In genomic region chr3:134229038-134229437, GRCh38 we compare ENCODE assay signal across 14 cellular contexts. TPM values are rescaled to one million over a fixed set of nuclear protein-coding genes. Genes with fewer than 3 reads are reported as not detected.
DNase-seq lines count a peak whose midpoint lies in the region; ATAC-seq, FAIRE-seq and TF ChIP-seq lines count a peak whose summit lies in the region.
"Had no signal": no experiment of that assay in that cellular context is flagged by ENCODE, and none has a peak within 500 bp of the region (broad histone marks: within the 10 kb centered on the region; RNA-seq: fewer than 3 reads in every experiment).

No MANE protein-coding gene starts in this region.

- no peak for DNase-seq in activated naive CD4-positive, alpha-beta T cell treated with anti-CD3 and anti-CD28 coated beads, Interleukin-2, amount 50 U/mL, for 72 hours (ENCODE audit: low spot score in 2 of 2)
- DNase-seq in H1 (ENCODE audit: low read depth in 1 of 2, low spot score in 2 of 2) (no peak), trophoblast cell (no peak), GM20000 (ENCODE audit: low spot score) (no peak), mucosa of gallbladder (ENCODE audit: low spot score) (no peak)
- DNase-seq: DMS53, GF-D8 had no signal

- H4K20me1 ChIP-seq in H1 (replicated peaks in 1 of 2; ENCODE audit: control insufficient read depth in 1 of 2, insufficient read depth in 2 of 2, low read length in 2 of 2) = peaks cover 3 to 12% of the 10 kb centered on the region in 2 experiments

- 30% methylated on average over 5 of the region's 8 CpGs; no CpG with 5 or more reads in 1 of the 2 experiments for WGBS in H1 (ENCODE audit: extremely low coverage in 1 of 2, insufficient coverage in 1 of 2, insufficient read length in 1 of 2, insufficient replicate concordance in 2 of 2, low coverage in 1 of 2, low lambda C conversion rate in 2 of 2, missing lambda C conversion rate in 1 of 2), 2 experiments
- WGBS in trophoblast cell (ENCODE audit: extremely low coverage, insufficient coverage, insufficient read length) = no CpG with 5 or more reads among the region's 8 CpGs

- H3K18ac ChIP-seq in H1 (ENCODE audit: extremely low read depth, low read length) = no peak overlapping the region
- H3K18ac ChIP-seq in trophoblast cell (ENCODE audit: low read length) = no peak overlapping the region

- no peaks in the 10 kb centered on the region for H3K27me3 Mint-ChIP-seq in activated naive CD4-positive, alpha-beta T cell treated with anti-CD3 and anti-CD28 coated beads, Interleukin-2, amount 50 U/mL, for 24 hours

- H4K8ac ChIP-seq in H1 (ENCODE audit: extremely low read depth, insufficient read depth, low read length) (no peak overlapping the region), trophoblast cell (ENCODE audit: low read depth, low read length) (no peak overlapping the region)

- peak; percentile 7 for FAIRE-seq in H1 (lab: Jason Lieb, UNC)
- FAIRE-seq: HepG2, HTR-8/SVneo had no signal

- H2BK20ac ChIP-seq in H1 (ENCODE audit: low read length) = no peak overlapping the region

- no peak overlapping the region for H4K5ac ChIP-seq in H1 (ENCODE audit: insufficient read length, low read depth, low read length)

- TF ChIP-seq RAD21 in H1 (IDR thresholded peaks at IDR 0.05 in 1 of 2, conservative IDR thresholded peaks at IDR 0.05 in 1 of 2; ENCODE audit: low read depth in 2 of 2, low read length in 2 of 2) = no peak

- H3K36me3 Mint-ChIP-seq in activated naive CD4-positive, alpha-beta T cell treated with anti-CD3 and anti-CD28 coated beads, Interleukin-2, amount 50 U/mL, for 24 hours = peaks cover 4% of the 10 kb centered on the region
- no peaks in the 10 kb centered on the region for H3K36me3 Mint-ChIP-seq in activated naive CD4-positive, alpha-beta T cell treated with anti-CD3 and anti-CD28 coated beads, Interleukin-2, amount 50 U/mL, for 72 hours

- no peak overlapping the region for H3K23ac ChIP-seq in H1 (ENCODE audit: insufficient read length)
- H3K23ac ChIP-seq in trophoblast cell (ENCODE audit: low read length) = no peak overlapping the region

- H3K4ac ChIP-seq in H1 (replicated peaks; ENCODE audit: insufficient read length, low read depth, low read length) (no peak overlapping the region), trophoblast cell (ENCODE audit: low read depth, low read length) (peak overlapping the region; percentile 99)

- H3K9me3 ChIP-seq in H1 (ENCODE audit: insufficient read depth in 2 of 2, low read depth in 1 of 2, low read length in 1 of 2) = no peaks in the 10 kb centered on the region; a peak in 1 of 4 replicates
- H3K9me3 ChIP-seq in trophoblast cell (ENCODE audit: insufficient read depth, low read depth, low read length) = no peaks in the 10 kb centered on the region

- no peak overlapping the region for H2BK120ac ChIP-seq in H1 (replicated peaks; ENCODE audit: low read depth, low read length)
- no peak overlapping the region for H2BK120ac ChIP-seq in trophoblast cell (ENCODE audit: insufficient read depth, low read length, poor library complexity)

- H3K14ac ChIP-seq in H1 (ENCODE audit: insufficient read length) (no peak overlapping the region), trophoblast cell (ENCODE audit: low read length) (peak overlapping the region; percentile 56)

- H3K9me3 Mint-ChIP-seq in activated naive CD4-positive, alpha-beta T cell treated with anti-CD3 and anti-CD28 coated beads, Interleukin-2, amount 50 U/mL, for 24 hours = no peaks in the 10 kb centered on the region
- H3K9me3 Mint-ChIP-seq in activated naive CD4-positive, alpha-beta T cell treated with anti-CD3 and anti-CD28 coated beads, Interleukin-2, amount 50 U/mL, for 72 hours = no peaks in the 10 kb centered on the region

- H2AK5ac ChIP-seq in H1 (ENCODE audit: low read depth, low read length) (no peak overlapping the region), trophoblast cell (ENCODE audit: low read length) (no peak overlapping the region)

- no peak overlapping the region for H4K12ac ChIP-seq in trophoblast cell (ENCODE audit: low read depth, low read length)

- H3K27me3 ChIP-seq in H1 (replicated peaks in 1 of 4; ENCODE audit: control insufficient read depth in 3 of 4, extremely low read depth in 1 of 4, insufficient read depth in 3 of 4, low read length in 3 of 4) (no peaks in the 10 kb centered on the region), trophoblast cell (ENCODE audit: insufficient read depth, low read length) (no peaks in the 10 kb centered on the region)

- H3K23me2 ChIP-seq in H1 (ENCODE audit: low read depth, low read length) = no peaks in the 10 kb centered on the region

- H3K36me3 ChIP-seq in H1 (ENCODE audit: control insufficient read depth in 2 of 4, insufficient read depth in 4 of 4, low read length in 3 of 4) (no peaks in the 10 kb centered on the region), trophoblast cell (ENCODE audit: control insufficient read depth in 1 of 2, insufficient read depth in 2 of 2, low read length in 2 of 2) (peaks cover 0 to 2% of the 10 kb centered on the region in 2 experiments)

- H2BK5ac ChIP-seq in H1 (ENCODE audit: low read depth, low read length) = no peak overlapping the region
- H2BK5ac ChIP-seq in trophoblast cell (ENCODE audit: low read depth, low read length, poor library complexity) = no peak overlapping the region

- H3K56ac ChIP-seq in H1 (replicated peaks; ENCODE audit: insufficient read length, low read depth, low read length) = no peak overlapping the region

- peak overlapping the region in 1 of 4 experiments; percentile 30; a peak in 1 of 8 replicates for H3K4me3 ChIP-seq in H1 (ENCODE audit: extremely low read depth in 1 of 4, insufficient read depth in 2 of 4, low read depth in 3 of 4, low read length in 4 of 4)
- H3K4me3 ChIP-seq in trophoblast cell (ENCODE audit: low read depth, low read length) = no peak overlapping the region

- H3K79me2 ChIP-seq in H1 (ENCODE audit: control insufficient read depth in 1 of 2, insufficient read depth in 2 of 2, low read length in 2 of 2) (peaks cover 8 to 97% of the 10 kb centered on the region in 2 experiments), trophoblast cell (ENCODE audit: control insufficient read depth, insufficient read depth, low read length, poor library complexity) (peaks cover 9% of the 10 kb centered on the region)

- H3K79me1 ChIP-seq in H1 (ENCODE audit: low read depth, low read length) (peaks cover 2% of the 10 kb centered on the region), trophoblast cell (ENCODE audit: low read length) (no peaks in the 10 kb centered on the region)

- no peak overlapping the region for H2BK15ac ChIP-seq in H1 (ENCODE audit: low read length)

- TF ChIP-seq EP300 in H1 (IDR thresholded peaks at IDR 0.05; ENCODE audit: borderline replicate concordance in 1 of 2, low read depth in 2 of 2, low read length in 2 of 2) = no peak

- peak overlapping the region in 1 of 2 experiments; percentile 19; a peak in 2 of 4 replicates for H3K4me2 ChIP-seq in H1 (ENCODE audit: insufficient read depth in 1 of 2, low read depth in 2 of 2, low read length in 2 of 2)
- H3K4me2 ChIP-seq in trophoblast cell (ENCODE audit: low read length) = no peak overlapping the region
- H3K4me2 ChIP-seq: KMS-11 had no signal

- no peaks in the 10 kb centered on the region for H3K4me1 ChIP-seq in H1 (replicated peaks in 1 of 4; ENCODE audit: control insufficient read depth in 3 of 4, insufficient read depth in 4 of 4, low read length in 3 of 4)
- H3K4me1 ChIP-seq in trophoblast cell (ENCODE audit: control insufficient read depth in 1 of 2, insufficient read depth in 2 of 2, low read length in 2 of 2) = peaks cover 2% of the 10 kb centered on the region in 2 experiments

- no peak overlapping the region for H4K91ac ChIP-seq in H1 (replicated peaks; ENCODE audit: insufficient read length, low read length)
- H4K91ac ChIP-seq in trophoblast cell (ENCODE audit: low read depth, low read length) = no peak overlapping the region

- no peak overlapping the region for H3K4me3 Mint-ChIP-seq in activated naive CD4-positive, alpha-beta T cell treated with anti-CD3 and anti-CD28 coated beads, Interleukin-2, amount 50 U/mL, for 24 hours

- CTCF ChIA-PET in H1 (lab: Charles Lee; ENCODE audit: partially characterized antibody) = interaction anchor here (1.6 to 8.8 kb wide), 3 partner anchors 10 to 16 kb away, joined by 3 to 88 read pairs (median 8); no protein-coding TSS in a partner anchor

- no peak for ATAC-seq in activated naive CD4-positive, alpha-beta T cell treated with anti-CD3 and anti-CD28 coated beads, Interleukin-2, amount 50 U/mL, for 72 hours
- no peak for ATAC-seq in HG03196 (IDR thresholded peaks at IDR 0.05; ENCODE audit: unreplicated experiment)
- no peak for ATAC-seq in GM21619 (IDR thresholded peaks at IDR 0.05; ENCODE audit: unreplicated experiment)
- ATAC-seq: HepG2 had no signal

- no peak for TF ChIP-seq POLR2A in H1 (IDR thresholded peaks at IDR 0.05; ENCODE audit: control extremely low read depth in 1 of 2, low read depth in 2 of 2, low read length in 2 of 2)

- H3K9ac ChIP-seq in H1 (replicated peaks in 1 of 4; ENCODE audit: extremely low read depth in 1 of 4, low read depth in 3 of 4, low read length in 3 of 4) (no peak overlapping the region), trophoblast cell (ENCODE audit: low read length) (no peak overlapping the region)
- H3K9ac ChIP-seq: KMS-11 had no signal

- H3K27ac ChIP-seq in H1 (ENCODE audit: low read depth, low read length) (no peak overlapping the region), trophoblast cell (ENCODE audit: low read depth, low read length) (no peak overlapping the region)
- H3K27ac ChIP-seq: 22Rv1, KMS-11 had no signal

- H3K27ac Mint-ChIP-seq in activated naive CD4-positive, alpha-beta T cell treated with anti-CD3 and anti-CD28 coated beads, Interleukin-2, amount 50 U/mL, for 24 hours = peak overlapping the region; percentile 74
- H3K27ac Mint-ChIP-seq in activated naive CD4-positive, alpha-beta T cell treated with anti-CD3 and anti-CD28 coated beads, Interleukin-2, amount 50 U/mL, for 72 hours = no peak overlapping the region

- no peak overlapping the region for H2BK12ac ChIP-seq in H1 (ENCODE audit: low read depth, low read length)
- no peak overlapping the region for H2BK12ac ChIP-seq in trophoblast cell (ENCODE audit: low read length)

- POLR2A ChIA-PET in H1 (lab: Charles Lee; ENCODE audit: partially characterized antibody) = interaction anchor here (0.8 to 1.8 kb wide), 3 partner anchors 10 to 132 kb away, joined by 3 read pairs; no protein-coding TSS in a partner anchor

- H2AFZ ChIP-seq in H1 (ENCODE audit: low read length) (no peak overlapping the region), trophoblast cell (ENCODE audit: insufficient read depth, low read length, poor library complexity) (no peak overlapping the region)

- H3K4me1 Mint-ChIP-seq in activated naive CD4-positive, alpha-beta T cell treated with anti-CD3 and anti-CD28 coated beads, Interleukin-2, amount 50 U/mL, for 24 hours = peaks cover 83% of the 10 kb centered on the region

- TF ChIP-seq CTCF in H1 (IDR thresholded peaks at IDR 0.05; ENCODE audit: control extremely low read depth in 1 of 3, insufficient read depth in 1 of 3, low read depth in 1 of 3, low read length in 3 of 3) = no peak
- no peak for TF ChIP-seq CTCF in GM20000 (IDR thresholded peaks at IDR 0.05; ENCODE audit: extremely low read depth, missing control alignments)

RNA-seq across cellular contexts. Expression of gene RYK, which starts 21.6 kb away (rescaled TPM):
- total RNA-seq in activated naive CD4-positive, alpha-beta T cell treated with anti-CD3 and anti-CD28 coated beads, Interleukin-2, amount 50 U/mL, for 72 hours = 10 to 100 TPM; 16.4 to 50.1 TPM
- total RNA-seq in H1 (2021; fragmentation: NEBNext Ultra II Directional; extraction: Animal tissue kit (Norgen Biotek cat#: 25700)) = 63.8 and 66.9 TPM in 2 replicates
- polyA plus RNA-seq in H1 (2011; rRNA removed) = 22.0 and 30.5 TPM in 2 replicates
- polyA plus RNA-seq in H1 (2011; cell fraction: cytosol; rRNA removed) = 32.4 TPM
- 58.9 TPM for polyA plus RNA-seq in H1 (2011; cell fraction: nucleus; rRNA removed)
- 31.9 to 56.8 TPM (median 40.2 TPM) in 4 replicates for polyA plus RNA-seq in H1 (2012, experiment 1 of 2)
- polyA plus RNA-seq in H1 (2012, experiment 2 of 2) = 6.5 TPM
- 84.7 TPM for polyA plus RNA-seq in H1 (2013, experiment 1 of 2)
- polyA plus RNA-seq in H1 (2013, experiment 2 of 2) = 87.1 TPM
- 71.7 and 103 TPM in 2 replicates for polyA minus RNA-seq in H1 (2011; rRNA and poly(A)+ RNA removed)
- polyA minus RNA-seq in H1 (2011; cell fraction: cytosol; rRNA and poly(A)+ RNA removed) = 21.0 TPM
- 79.4 TPM for polyA minus RNA-seq in H1 (2011; cell fraction: nucleus; rRNA and poly(A)+ RNA removed)
- 52.2 and 52.9 TPM in 2 replicates for polyA plus RNA-seq in trophoblast cell (2013)
- 43.7 TPM for total RNA-seq in mucosa of gallbladder
